3 cellular contexts compared by ENCODE assay signal in the genomic region with DNA sequence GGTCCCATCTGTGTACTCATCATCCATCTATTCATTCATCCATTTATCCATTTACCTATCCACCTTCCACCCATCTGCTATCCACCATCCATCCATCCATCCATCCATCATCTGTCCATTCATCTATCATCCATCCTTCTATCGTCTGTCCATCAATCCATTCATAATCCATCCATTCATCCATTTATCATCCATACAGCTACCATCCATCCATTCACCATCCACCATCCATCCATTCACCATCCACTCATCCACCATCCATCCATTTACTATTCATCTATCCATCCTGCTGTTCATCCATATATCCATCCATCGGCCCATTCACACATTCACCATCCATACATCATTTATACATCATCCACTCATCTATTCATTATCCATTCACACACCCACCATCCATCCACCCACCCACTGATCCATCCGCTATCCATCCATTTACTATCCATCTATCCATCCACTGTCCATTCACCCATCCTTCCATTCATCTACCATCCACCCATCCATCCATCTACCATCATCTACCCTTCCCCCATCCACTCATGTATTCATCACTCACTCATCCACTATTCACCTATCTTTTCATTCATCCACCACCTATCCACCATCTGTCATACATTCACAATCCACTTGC.
A peak's percentile ranks its signal among the peaks of the same experiment; 100 is the strongest.
TF ChIP-seq lines count a peak whose summit lies in the region.

No MANE protein-coding gene starts in this region.

TF ChIP-seq in HEK293T, 16 proteins besides CTCF, POLR2A, EP300 and RAD21:
- TF ChIP-seq, protein P1, sequence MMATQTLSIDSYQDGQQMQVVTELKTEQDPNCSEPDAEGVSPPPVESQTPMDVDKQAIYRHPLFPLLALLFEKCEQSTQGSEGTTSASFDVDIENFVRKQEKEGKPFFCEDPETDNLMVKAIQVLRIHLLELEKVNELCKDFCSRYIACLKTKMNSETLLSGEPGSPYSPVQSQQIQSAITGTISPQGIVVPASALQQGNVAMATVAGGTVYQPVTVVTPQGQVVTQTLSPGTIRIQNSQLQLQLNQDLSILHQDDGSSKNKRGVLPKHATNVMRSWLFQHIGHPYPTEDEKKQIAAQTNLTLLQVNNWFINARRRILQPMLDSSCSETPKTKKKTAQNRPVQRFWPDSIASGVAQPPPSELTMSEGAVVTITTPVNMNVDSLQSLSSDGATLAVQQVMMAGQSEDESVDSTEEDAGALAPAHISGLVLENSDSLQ (IDR thresholded peaks at IDR 0.05): 0 out of 2 replicates have a peak, but pooled peaks have one; percentile 7
- TF ChIP-seq ARNT (IDR thresholded peaks at IDR 0.05) (no peak), BHLHE40 (IDR thresholded peaks at IDR 0.05; ENCODE audit: borderline replicate concordance) (no peak), TARDBP (IDR thresholded peaks at IDR 0.05) (peak; percentile 44; the same call in 1 of the 2 replicates)

TF ChIP-seq in K562, 482 proteins besides CTCF, POLR2A, EP300 and RAD21:
- TF ChIP-seq ELF4 (CRISPR knock-in tag; IDR thresholded peaks at IDR 0.05) (peak; percentile 14; the same call in 1 of the 2 replicates), KDM1A (IDR thresholded peaks at IDR 0.05) (peak in 1 of 2 experiments; percentile 34; a peak in 1 of 4 replicates), HDGF (IDR thresholded peaks at IDR 0.05) (no peak), TSC22D4 (tag; IDR thresholded peaks at IDR 0.05) (peak; percentile 39; the same call in 1 of the 2 replicates)
- TF ChIP-seq, protein P2, sequence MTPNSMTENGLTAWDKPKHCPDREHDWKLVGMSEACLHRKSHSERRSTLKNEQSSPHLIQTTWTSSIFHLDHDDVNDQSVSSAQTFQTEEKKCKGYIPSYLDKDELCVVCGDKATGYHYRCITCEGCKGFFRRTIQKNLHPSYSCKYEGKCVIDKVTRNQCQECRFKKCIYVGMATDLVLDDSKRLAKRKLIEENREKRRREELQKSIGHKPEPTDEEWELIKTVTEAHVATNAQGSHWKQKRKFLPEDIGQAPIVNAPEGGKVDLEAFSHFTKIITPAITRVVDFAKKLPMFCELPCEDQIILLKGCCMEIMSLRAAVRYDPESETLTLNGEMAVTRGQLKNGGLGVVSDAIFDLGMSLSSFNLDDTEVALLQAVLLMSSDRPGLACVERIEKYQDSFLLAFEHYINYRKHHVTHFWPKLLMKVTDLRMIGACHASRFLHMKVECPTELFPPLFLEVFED (CRISPR knock-in tag; conservative IDR thresholded peaks at IDR 0.05): 0 out of 2 replicates have a peak, but pooled peaks have one; percentile 54
- TF ChIP-seq, protein P3, sequence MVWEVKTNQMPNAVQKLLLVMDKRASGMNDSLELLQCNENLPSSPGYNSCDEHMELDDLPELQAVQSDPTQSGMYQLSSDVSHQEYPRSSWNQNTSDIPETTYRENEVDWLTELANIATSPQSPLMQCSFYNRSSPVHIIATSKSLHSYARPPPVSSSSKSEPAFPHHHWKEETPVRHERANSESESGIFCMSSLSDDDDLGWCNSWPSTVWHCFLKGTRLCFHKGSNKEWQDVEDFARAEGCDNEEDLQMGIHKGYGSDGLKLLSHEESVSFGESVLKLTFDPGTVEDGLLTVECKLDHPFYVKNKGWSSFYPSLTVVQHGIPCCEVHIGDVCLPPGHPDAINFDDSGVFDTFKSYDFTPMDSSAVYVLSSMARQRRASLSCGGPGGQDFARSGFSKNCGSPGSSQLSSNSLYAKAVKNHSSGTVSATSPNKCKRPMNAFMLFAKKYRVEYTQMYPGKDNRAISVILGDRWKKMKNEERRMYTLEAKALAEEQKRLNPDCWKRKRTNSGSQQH (CRISPR knock-in tag; IDR thresholded peaks at IDR 0.05): 0 out of 2 replicates have a peak, but pooled peaks have one; percentile 38
- TF ChIP-seq, protein P4, sequence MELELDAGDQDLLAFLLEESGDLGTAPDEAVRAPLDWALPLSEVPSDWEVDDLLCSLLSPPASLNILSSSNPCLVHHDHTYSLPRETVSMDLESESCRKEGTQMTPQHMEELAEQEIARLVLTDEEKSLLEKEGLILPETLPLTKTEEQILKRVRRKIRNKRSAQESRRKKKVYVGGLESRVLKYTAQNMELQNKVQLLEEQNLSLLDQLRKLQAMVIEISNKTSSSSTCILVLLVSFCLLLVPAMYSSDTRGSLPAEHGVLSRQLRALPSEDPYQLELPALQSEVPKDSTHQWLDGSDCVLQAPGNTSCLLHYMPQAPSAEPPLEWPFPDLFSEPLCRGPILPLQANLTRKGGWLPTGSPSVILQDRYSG (tag; conservative IDR thresholded peaks at IDR 0.05; ENCODE audit: low read depth): no peak
- TF ChIP-seq, protein P5, sequence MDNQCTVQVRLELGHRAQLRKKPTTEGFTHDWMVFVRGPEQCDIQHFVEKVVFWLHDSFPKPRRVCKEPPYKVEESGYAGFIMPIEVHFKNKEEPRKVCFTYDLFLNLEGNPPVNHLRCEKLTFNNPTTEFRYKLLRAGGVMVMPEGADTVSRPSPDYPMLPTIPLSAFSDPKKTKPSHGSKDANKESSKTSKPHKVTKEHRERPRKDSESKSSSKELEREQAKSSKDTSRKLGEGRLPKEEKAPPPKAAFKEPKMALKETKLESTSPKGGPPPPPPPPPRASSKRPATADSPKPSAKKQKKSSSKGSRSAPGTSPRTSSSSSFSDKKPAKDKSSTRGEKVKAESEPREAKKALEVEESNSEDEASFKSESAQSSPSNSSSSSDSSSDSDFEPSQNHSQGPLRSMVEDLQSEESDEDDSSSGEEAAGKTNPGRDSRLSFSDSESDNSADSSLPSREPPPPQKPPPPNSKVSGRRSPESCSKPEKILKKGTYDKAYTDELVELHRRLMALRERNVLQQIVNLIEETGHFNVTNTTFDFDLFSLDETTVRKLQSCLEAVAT (IDR thresholded peaks at IDR 0.05): 0 out of 4 replicates have a peak, but pooled peaks of 1 of the 2 experiments have one; percentile 43

TF ChIP-seq in HepG2, 621 proteins besides CTCF, POLR2A, EP300 and RAD21:
- TF ChIP-seq, protein P6, sequence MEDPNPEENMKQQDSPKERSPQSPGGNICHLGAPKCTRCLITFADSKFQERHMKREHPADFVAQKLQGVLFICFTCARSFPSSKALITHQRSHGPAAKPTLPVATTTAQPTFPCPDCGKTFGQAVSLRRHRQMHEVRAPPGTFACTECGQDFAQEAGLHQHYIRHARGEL (CRISPR knock-in tag; IDR thresholded peaks at IDR 0.05): no peak
- no peak for TF ChIP-seq SP2 (CRISPR knock-in tag; IDR thresholded peaks at IDR 0.05)
- TF ChIP-seq, protein P7, sequence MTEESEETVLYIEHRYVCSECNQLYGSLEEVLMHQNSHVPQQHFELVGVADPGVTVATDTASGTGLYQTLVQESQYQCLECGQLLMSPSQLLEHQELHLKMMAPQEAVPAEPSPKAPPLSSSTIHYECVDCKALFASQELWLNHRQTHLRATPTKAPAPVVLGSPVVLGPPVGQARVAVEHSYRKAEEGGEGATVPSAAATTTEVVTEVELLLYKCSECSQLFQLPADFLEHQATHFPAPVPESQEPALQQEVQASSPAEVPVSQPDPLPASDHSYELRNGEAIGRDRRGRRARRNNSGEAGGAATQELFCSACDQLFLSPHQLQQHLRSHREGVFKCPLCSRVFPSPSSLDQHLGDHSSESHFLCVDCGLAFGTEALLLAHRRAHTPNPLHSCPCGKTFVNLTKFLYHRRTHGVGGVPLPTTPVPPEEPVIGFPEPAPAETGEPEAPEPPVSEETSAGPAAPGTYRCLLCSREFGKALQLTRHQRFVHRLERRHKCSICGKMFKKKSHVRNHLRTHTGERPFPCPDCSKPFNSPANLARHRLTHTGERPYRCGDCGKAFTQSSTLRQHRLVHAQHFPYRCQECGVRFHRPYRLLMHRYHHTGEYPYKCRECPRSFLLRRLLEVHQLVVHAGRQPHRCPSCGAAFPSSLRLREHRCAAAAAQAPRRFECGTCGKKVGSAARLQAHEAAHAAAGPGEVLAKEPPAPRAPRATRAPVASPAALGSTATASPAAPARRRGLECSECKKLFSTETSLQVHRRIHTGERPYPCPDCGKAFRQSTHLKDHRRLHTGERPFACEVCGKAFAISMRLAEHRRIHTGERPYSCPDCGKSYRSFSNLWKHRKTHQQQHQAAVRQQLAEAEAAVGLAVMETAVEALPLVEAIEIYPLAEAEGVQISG (CRISPR knock-in tag; IDR thresholded peaks at IDR 0.05): no peak
- no peak for TF ChIP-seq ZNF510 (CRISPR knock-in tag; IDR thresholded peaks at IDR 0.05; ENCODE audit: low read depth)
